In the genomic region with DNA sequence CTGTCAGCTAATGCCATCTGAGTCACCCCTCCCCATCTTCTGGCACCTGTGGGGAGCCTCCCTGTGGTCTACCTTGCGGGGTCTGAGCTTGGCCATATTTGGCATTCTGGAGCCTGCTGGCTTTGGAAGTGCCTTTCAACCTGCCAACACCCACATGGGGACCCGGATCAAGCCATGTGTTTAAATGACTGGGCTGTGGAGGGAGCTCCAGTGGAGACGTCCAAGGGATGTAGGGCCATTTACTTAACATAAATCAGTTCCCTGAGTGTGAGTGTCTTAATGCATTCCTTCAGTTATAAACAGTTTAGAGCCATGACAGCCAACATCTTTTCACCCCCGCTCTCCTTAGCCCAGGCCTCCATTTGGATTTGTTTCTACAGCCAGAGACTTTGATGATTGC, we compare ENCODE assay signal across 25 cellular contexts. TPM values are rescaled to one million over a fixed set of nuclear protein-coding genes. Genes with fewer than 3 reads are reported as not detected.
DNase-seq lines count a peak whose midpoint lies in the region; ATAC-seq and TF ChIP-seq lines count a peak whose summit lies in the region.
"Had no signal": no experiment of that assay in that cellular context is flagged by ENCODE, and none has a peak within 500 bp of the region (broad histone marks: within the 10 kb centered on the region; RNA-seq: fewer than 3 reads in every experiment).

No MANE protein-coding gene starts in this region.

- TF ChIP-seq CTCF in IMR-90 (conservative IDR thresholded peaks at IDR 0.05; ENCODE audit: low read depth, low read length), result no peak
- TF ChIP-seq CTCF in mesothelial cell of epicardium (IDR thresholded peaks at IDR 0.05; ENCODE audit: unreplicated experiment), result no peak
- no peak for TF ChIP-seq CTCF in thoracic aorta (IDR thresholded peaks at IDR 0.05)

- peaks cover 20% of the 10 kb centered on the region for H3K36me3 Mint-ChIP-seq in mesothelial cell of epicardium

- H4K20me1 ChIP-seq in IMR-90 (ENCODE audit: insufficient read depth, low read length), result peaks cover 3% of the 10 kb centered on the region; the same call in 1 of the 2 replicates

- no peak overlapping the region for H4K8ac ChIP-seq in IMR-90 (ENCODE audit: low read depth in 2 of 2, low read length in 2 of 2)

- no peak for TF ChIP-seq POLR2A in IMR-90 (IDR thresholded peaks at IDR 0.05; ENCODE audit: low read depth, low read length)

- no peak overlapping the region for H4K91ac ChIP-seq in IMR-90 (ENCODE audit: insufficient read depth, low read depth, low read length)

- 0 out of 2 replicates have a peak overlapping the region, but pooled peaks have one; percentile 34 for H2BK20ac ChIP-seq in IMR-90 (ENCODE audit: low read depth, low read length)

- H3K9me3 Mint-ChIP-seq in mesothelial cell of epicardium, result peaks cover 24% of the 10 kb centered on the region

- BruUV-seq in IMR-90 (replicated peaks; lab: Mats Ljungman, UMichigan), result no TSS peak

- peak; percentile 70 for ATAC-seq in IMR-90 (ENCODE audit: low read depth)
- no peak for ATAC-seq in thoracic aorta (ENCODE audit: insufficient number of reproducible peaks, low FRiP score, low read depth)
- no peak for ATAC-seq in GM18909 (IDR thresholded peaks at IDR 0.05; ENCODE audit: poor library complexity, unreplicated experiment)

- H2AK9ac ChIP-seq in IMR-90 (replicated peaks; ENCODE audit: low read depth, low read length, poor library complexity), result no peak overlapping the region

- H2AK5ac ChIP-seq in IMR-90 (ENCODE audit: low read depth, low read length), result no peak overlapping the region

- H3K4me3 Mint-ChIP-seq in mesothelial cell of epicardium, result no peak overlapping the region
- H3K4me3 Mint-ChIP-seq: activated naive CD4-positive, alpha-beta T cell treated with anti-CD3 and anti-CD28 coated beads, Interleukin-2, amount 10 ng/mL, durations not matched to agents 7 days and 5 days; CD14-positive monocyte; central memory CD8-positive, alpha-beta T cell; neural crest cell; T-helper 1 cell treated with Interleukin-12 subunit alpha and Interleukin-12 subunit beta and Interleukin-4 antibody, amounts not matched to agents 30 μg/mL and 1 μg/mL, for 36 hours had no signal

- H3K27ac ChIP-seq in IMR-90 (ENCODE audit: insufficient read depth, low read length), result no peak overlapping the region
- peak overlapping the region; percentile 4 for H3K27ac ChIP-seq in cingulate gyrus (ENCODE audit: low read depth, low read length)
- H3K27ac ChIP-seq in thoracic aorta, result peak overlapping the region; percentile 85 to 88
- H3K27ac ChIP-seq in caudate nucleus (ENCODE audit: low read depth, low read length), result no peak overlapping the region
- H3K27ac ChIP-seq: SK-N-MC, skin epidermis had no signal

- H2BK120ac ChIP-seq in IMR-90 (ENCODE audit: low read depth, low read length), result peak overlapping the region; percentile 51; the same call in 1 of the 2 replicates

- no peak overlapping the region for H3K4me2 ChIP-seq in IMR-90 (ENCODE audit: low read depth, low read length)

- no peak overlapping the region for H3K14ac ChIP-seq in IMR-90 (replicated peaks; ENCODE audit: low read depth, low read length)

- H3K23ac ChIP-seq in IMR-90 (ENCODE audit: low read depth, low read length), result no peak overlapping the region

- no peak overlapping the region; the same call in 1 of the 2 replicates for H4K5ac ChIP-seq in IMR-90 (ENCODE audit: low read depth, low read length)

- DNase-seq in IMR-90 (no peak), mesothelial cell of epicardium (ENCODE audit: low spot score in 2 of 2, unreplicated experiment in 2 of 2) (no peak), thoracic aorta (ENCODE audit: low spot score) (no peak), SIG-M5 treated with dmso at 0.1 percent for 504 hours (lab: John Stamatoyannopoulos, UW; ENCODE audit: unreplicated experiment) (no peak), caudate nucleus (lab: John Stamatoyannopoulos, UW) (no peak)
- DNase-seq: activated CD4-positive, alpha-beta T cell treated with anti-CD3 and anti-CD28 coated beads for 4 hours; activated naive CD4-positive, alpha-beta T cell treated with anti-CD3 and anti-CD28 coated beads, Interleukin-2, amount 10 ng/mL, durations not matched to agents 7 days and 5 days; amygdala; EL; foreskin fibroblast; HCEC 1CT; hippocampal formation; NCI-H1105 treated with DMSO at 0.1 percent for 48 hours; NCI-H2029; NCI-H226; NCI-H774; stimulated activated CD4-positive, alpha-beta T cell treated with anti-CD3 and anti-CD28 coated beads, Interleukin-1b, Interleukin-23, amount 100 ng/mL, for 48 hours had no signal

- peaks cover 21% of the 10 kb centered on the region for H3K4me1 Mint-ChIP-seq in mesothelial cell of epicardium
- H3K4me1 Mint-ChIP-seq: activated naive CD4-positive, alpha-beta T cell treated with anti-CD3 and anti-CD28 coated beads, Interleukin-2, amount 10 ng/mL, durations not matched to agents 7 days and 5 days; CD14-positive monocyte; central memory CD8-positive, alpha-beta T cell; neural crest cell had no signal

- H3K9ac ChIP-seq in IMR-90 (ENCODE audit: low read depth, low read length), result no peak overlapping the region

- H2AFZ ChIP-seq in IMR-90 (replicated peaks; ENCODE audit: low read length, poor library complexity), result no peak overlapping the region

- H2BK15ac ChIP-seq in IMR-90 (ENCODE audit: low read depth, low read length), result no peak overlapping the region

- no peak overlapping the region for H3K56ac ChIP-seq in IMR-90 (ENCODE audit: extremely low read depth, insufficient read depth, low read length)

- dilution Hi-C loops in IMR-90 (cut with HindIII; ENCODE audit: low sequenced_read_pairs, unreplicated experiment), result no loop called here

- CTCF ChIA-PET in IMR-90 (lab: Yijun Ruan, JAX), result interaction anchor here (1.1 kb wide), 1 partner anchor 11 kb away, joined by 4 read pairs; no protein-coding TSS in a partner anchor

- H2BK5ac ChIP-seq in IMR-90 (ENCODE audit: low read depth, low read length, poor library complexity, severe bottlenecking), result no peak overlapping the region

- H3K27me3 ChIP-seq in IMR-90 (ENCODE audit: control insufficient read depth, insufficient read depth, low read length) (no peaks in the 10 kb centered on the region), thoracic aorta (replicated peaks; ENCODE audit: insufficient read depth) (no peaks in the 10 kb centered on the region)

- H3K18ac ChIP-seq in IMR-90 (ENCODE audit: low read depth, low read length), result no peak overlapping the region

- H3K9me1 ChIP-seq in IMR-90 (ENCODE audit: insufficient read depth, low read length), result peaks cover 8% of the 10 kb centered on the region; the same call in 1 of the 2 replicates

- no peak for TF ChIP-seq RAD21 in IMR-90 (IDR thresholded peaks at IDR 0.05; ENCODE audit: low read length)

- peaks cover 7% of the 10 kb centered on the region for H3K9me3 ChIP-seq in IMR-90 (ENCODE audit: control insufficient read depth, insufficient read depth, low read length)
- no peaks in the 10 kb centered on the region for H3K9me3 ChIP-seq in thoracic aorta

- H3K4me1 ChIP-seq in IMR-90 (ENCODE audit: control insufficient read depth, insufficient read depth, low read length), result peaks cover 20% of the 10 kb centered on the region
- H3K4me1 ChIP-seq in thoracic aorta (ENCODE audit: control insufficient read depth in 1 of 2, low read depth in 2 of 2), result peaks cover 16 to 61% of the 10 kb centered on the region in 2 donors

- H3K36me3 ChIP-seq in IMR-90 (ENCODE audit: control insufficient read depth, insufficient read depth, low read length), result no peaks in the 10 kb centered on the region
- no peaks in the 10 kb centered on the region for H3K36me3 ChIP-seq in thoracic aorta

- intact Hi-C loops in IMR-90 (cut with micrococcal nuclease), result no loop called here

- in situ Hi-C loops in IMR-90 (cut with MboI; ENCODE audit: low sequenced_read_pairs), result no loop called here

- WGBS in IMR-90 (ENCODE audit: extremely low coverage in 2 of 2, insufficient read length in 1 of 2), 2 experiments, result no CpG with 5 or more reads among the region's 4 CpGs

- H3K79me1 ChIP-seq in IMR-90 (ENCODE audit: low read depth in 1 of 2, low read length in 2 of 2), result peaks cover 12 to 25% of the 10 kb centered on the region in 2 experiments; a peak in 3 of 4 replicates

- peak overlapping the region; percentile 21 for H3K27ac Mint-ChIP-seq in mesothelial cell of epicardium
- H3K27ac Mint-ChIP-seq: activated naive CD4-positive, alpha-beta T cell treated with anti-CD3 and anti-CD28 coated beads, Interleukin-2, amount 10 ng/mL, durations not matched to agents 7 days and 5 days; CD14-positive monocyte; T-helper 1 cell treated with Interleukin-12 subunit alpha and Interleukin-12 subunit beta and Interleukin-4 antibody, amounts not matched to agents 30 μg/mL and 1 μg/mL, for 36 hours had no signal

- no peak overlapping the region for H3K4ac ChIP-seq in IMR-90 (ENCODE audit: low read depth, low read length)

- POLR2A ChIA-PET in IMR-90 (lab: Charles Lee; ENCODE audit: unreplicated experiment), result no interaction called here

- H3K27me3 Mint-ChIP-seq in mesothelial cell of epicardium (ENCODE audit: low read depth), result no peaks in the 10 kb centered on the region

- H3K4me3 ChIP-seq in IMR-90 (ENCODE audit: insufficient read depth, low read depth, low read length), result no peak overlapping the region
- no peak overlapping the region for H3K4me3 ChIP-seq in thoracic aorta
- H3K4me3 ChIP-seq: SK-N-MC, skin epidermis had no signal

TF ChIP-seq in IMR-90, 13 proteins besides CTCF, POLR2A, EP300 and RAD21 (continues in another document):
- TF ChIP-seq, protein P1, sequence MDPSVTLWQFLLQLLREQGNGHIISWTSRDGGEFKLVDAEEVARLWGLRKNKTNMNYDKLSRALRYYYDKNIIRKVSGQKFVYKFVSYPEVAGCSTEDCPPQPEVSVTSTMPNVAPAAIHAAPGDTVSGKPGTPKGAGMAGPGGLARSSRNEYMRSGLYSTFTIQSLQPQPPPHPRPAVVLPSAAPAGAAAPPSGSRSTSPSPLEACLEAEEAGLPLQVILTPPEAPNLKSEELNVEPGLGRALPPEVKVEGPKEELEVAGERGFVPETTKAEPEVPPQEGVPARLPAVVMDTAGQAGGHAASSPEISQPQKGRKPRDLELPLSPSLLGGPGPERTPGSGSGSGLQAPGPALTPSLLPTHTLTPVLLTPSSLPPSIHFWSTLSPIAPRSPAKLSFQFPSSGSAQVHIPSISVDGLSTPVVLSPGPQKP (IDR thresholded peaks at IDR 0.05; ENCODE audit: borderline replicate concordance, low read depth, low read length), result no peak
- no peak for TF ChIP-seq RFX5 (IDR thresholded peaks at IDR 0.05; ENCODE audit: low read depth, low read length)

RNA-seq across cellular contexts. Expression of gene CACNA1C, which starts 22.0 kb away (rescaled TPM):
- total RNA-seq in IMR-90 (2012; rRNA removed) (1.6 and 1.9 TPM in 2 replicates), mesothelial cell of epicardium (29.8 to 33.6 TPM (median 31.2 TPM) in 3 replicates), thoracic aorta (100 to 1,000 TPM in 1 of 2 donors, 10 to 100 TPM in 1; 70.0 to 127 TPM)
- polyA plus RNA-seq in IMR-90 (2012; rRNA removed), result 2.6 and 2.7 TPM in 2 replicates
- polyA plus RNA-seq in IMR-90 (2012; cell fraction: cytosol; rRNA removed), result 1.1 and 2.8 TPM in 2 replicates
- polyA plus RNA-seq in IMR-90 (2012; cell fraction: nucleus; rRNA removed; ENCODE audit: low replicate concordance), result 12.4 and 16.6 TPM in 2 replicates
- polyA plus RNA-seq: CD14-positive monocyte had no signal

Comparison
In these comparisons a context has a peak if more than half of its experiments do, and no peak if none do; other contexts are left out.
1. H3K27ac ChIP-seq: peak in cingulate gyrus (single experiment) and thoracic aorta (2 of 2); none in IMR-90 (single experiment) and caudate nucleus (single experiment).
2. RNA of gene CACNA1C, which starts 22.0 kb away (total RNA-seq): 70.0 to 127 TPM in thoracic aorta and 29.8 to 33.6 TPM in mesothelial cell of epicardium; 1.6 to 1.9 TPM in IMR-90; every median in the first group is over 10 times any median in the second.